In genomic region chr12:93301171-93301570, GRCh38 we compare ENCODE assay signal across 1 cellular context.
TF ChIP-seq lines count a peak whose summit lies in the region.

No MANE protein-coding gene starts in this region.

TF ChIP-seq in HEK293, 187 proteins besides CTCF, POLR2A, EP300 and RAD21 (continued from another document):
- TF ChIP-seq ZNF518A (tag by site-specific recombination; conservative IDR thresholded peaks at IDR 0.05; ENCODE audit: low read depth) (peak; percentile 54; the same call in 1 of the 2 replicates), ZNF426 (tag by site-specific recombination; IDR thresholded peaks at IDR 0.05) (peak; percentile 44), ZNF140 (tag by site-specific recombination; IDR thresholded peaks at IDR 0.05) (no peak), ZBTB10 (tag by site-specific recombination; IDR thresholded peaks at IDR 0.05) (no peak), ZNF2 (tag by site-specific recombination; IDR thresholded peaks at IDR 0.05) (no peak), ZNF24 (tag by site-specific recombination; IDR thresholded peaks at IDR 0.05) (no peak), ZBTB8A (tag by site-specific recombination; IDR thresholded peaks at IDR 0.05) (0 out of 2 replicates have a peak, but pooled peaks have one; percentile 22), ZBTB11 (tag by site-specific recombination; conservative IDR thresholded peaks at IDR 0.05; ENCODE audit: low read depth) (0 out of 2 replicates have a peak, but pooled peaks have one; percentile 18), ZBTB6 (tag by site-specific recombination; IDR thresholded peaks at IDR 0.05) (no peak), INSM2 (tag by site-specific recombination; IDR thresholded peaks at IDR 0.05) (no peak), ZNF394 (tag by site-specific recombination; IDR thresholded peaks at IDR 0.05; ENCODE audit: borderline replicate concordance) (peak; percentile 52; the same call in 1 of the 2 replicates), KLF8 (tag by site-specific recombination; IDR thresholded peaks at IDR 0.05) (no peak), ZNF639 (tag by site-specific recombination; IDR thresholded peaks at IDR 0.05) (no peak), FEZF1 (tag by site-specific recombination; IDR thresholded peaks at IDR 0.05) (no peak), SETDB1 (IDR thresholded peaks at IDR 0.05; ENCODE audit: insufficient read length, low read length) (no peak), ZNF157 (tag by site-specific recombination; IDR thresholded peaks at IDR 0.05) (no peak), ZNF488 (tag by site-specific recombination; IDR thresholded peaks at IDR 0.05) (no peak), GLI4 (tag by site-specific recombination; IDR thresholded peaks at IDR 0.05) (no peak), ZEB2 (tag by site-specific recombination; IDR thresholded peaks at IDR 0.05) (no peak), ZNF239 (tag by site-specific recombination; IDR thresholded peaks at IDR 0.05) (no peak), IKZF3 (tag by site-specific recombination; IDR thresholded peaks at IDR 0.05) (no peak), ZNF626 (tag by site-specific recombination; IDR thresholded peaks at IDR 0.05) (no peak), ZNF776 (tag by site-specific recombination; IDR thresholded peaks at IDR 0.05; ENCODE audit: borderline replicate concordance) (no peak), ZNF76 (tag by site-specific recombination; IDR thresholded peaks at IDR 0.05; ENCODE audit: borderline replicate concordance, low read depth) (no peak), ZNF548 (tag by site-specific recombination; IDR thresholded peaks at IDR 0.05) (no peak), ZNF624 (tag by site-specific recombination; IDR thresholded peaks at IDR 0.05) (no peak)
